ENCODE assay signal across 17 cellular contexts in genomic region chr7:149334219-149334618, GRCh38.
"Had no signal": no experiment of that assay in that cellular context is flagged by ENCODE, and none has a peak within 500 bp of the region (broad histone marks: within the 10 kb centered on the region; RNA-seq: fewer than 3 reads in every experiment).

No MANE protein-coding gene starts in this region.

- H3K27me3 ChIP-seq: right lobe of liver, suprapubic skin had no signal

- H3K4me1 Mint-ChIP-seq: activated naive CD8-positive, alpha-beta T cell treated with anti-CD3 and anti-CD28 coated beads, Interleukin-2, amount 50 U/mL, for 24 hours; mesothelial cell of epicardium; neural crest cell had no signal

- H3K4me2 ChIP-seq: smooth muscle cell had no signal

- H3K27ac Mint-ChIP-seq: activated naive CD4-positive, alpha-beta T cell treated with anti-CD3 and anti-CD28 coated beads for 36 hours; activated naive CD8-positive, alpha-beta T cell treated with anti-CD3 and anti-CD28 coated beads, Interleukin-2, amount 50 U/mL, for 24 hours; activated T-helper 2 cell treated with anti-CD3 and anti-CD28 coated beads, Interferon-gamma antibody, Interleukin-2, Interleukin-4, amounts not matched to agents 10 μg/mL and 5 μg/mL and 100 μg/mL, durations not matched to agents 14 hours and 24 hours and 36 hours; mesothelial cell of epicardium; stimulated activated naive CD8-positive, alpha-beta T cell treated with anti-CD3 and anti-CD28 coated beads, Interleukin-15, Interleukin-2, amounts not matched to agents 100 ng/mL and 50 ng/mL, for 24 hours; type B pancreatic cell had no signal

- H3K4me1 ChIP-seq: psoas muscle, suprapubic skin had no signal

- H3K36me3 ChIP-seq: right lobe of liver, suprapubic skin had no signal

- ATAC-seq: activated naive CD8-positive, alpha-beta T cell treated with anti-CD3 and anti-CD28 coated beads, Interleukin-2, amount 50 U/mL, for 24 hours; left colon; psoas muscle; right lobe of liver had no signal

- H3K36me3 Mint-ChIP-seq: mesothelial cell of epicardium, type B pancreatic cell had no signal

- H3K4me3 Mint-ChIP-seq: activated naive CD4-positive, alpha-beta T cell treated with anti-CD3 and anti-CD28 coated beads for 36 hours; activated naive CD8-positive, alpha-beta T cell treated with anti-CD3 and anti-CD28 coated beads, Interleukin-2, amount 50 U/mL, for 24 hours; mesothelial cell of epicardium; neural crest cell; stimulated activated naive CD8-positive, alpha-beta T cell treated with anti-CD3 and anti-CD28 coated beads, Interleukin-15, Interleukin-2, amounts not matched to agents 100 ng/mL and 50 ng/mL, for 24 hours; type B pancreatic cell had no signal

- H3K27ac ChIP-seq: psoas muscle, right lobe of liver, suprapubic skin had no signal

- H3K9me3 Mint-ChIP-seq: activated naive CD4-positive, alpha-beta T cell treated with anti-CD3 and anti-CD28 coated beads for 36 hours; activated T-helper 2 cell treated with anti-CD3 and anti-CD28 coated beads, Interferon-gamma antibody, Interleukin-2, Interleukin-4, amounts not matched to agents 10 μg/mL and 5 μg/mL and 100 μg/mL, durations not matched to agents 14 hours and 24 hours and 36 hours; type B pancreatic cell had no signal

- H3K4me3 ChIP-seq: lung, psoas muscle, right lobe of liver, smooth muscle cell, suprapubic skin had no signal

- DNase-seq: activated CD4-positive, alpha-beta T cell treated with anti-CD3 and anti-CD28 coated beads, Interleukin-2, amount 50 U/mL, for 48 hours; activated naive CD4-positive, alpha-beta T cell treated with anti-CD3 and anti-CD28 coated beads for 36 hours; activated naive CD8-positive, alpha-beta T cell treated with anti-CD3 and anti-CD28 coated beads, Interleukin-2, amount 50 U/mL, for 24 hours; aorta; left colon; psoas muscle; right lobe of liver; stimulated activated CD4-positive, alpha-beta T cell treated with anti-CD3 and anti-CD28 coated beads, Interleukin-4, amount 100 ng/mL, for 4 hours; T1000 had no signal

- H3K9me3 ChIP-seq: right lobe of liver had no signal
